ENCODE assay signal across 10 cellular contexts in the genomic region with DNA sequence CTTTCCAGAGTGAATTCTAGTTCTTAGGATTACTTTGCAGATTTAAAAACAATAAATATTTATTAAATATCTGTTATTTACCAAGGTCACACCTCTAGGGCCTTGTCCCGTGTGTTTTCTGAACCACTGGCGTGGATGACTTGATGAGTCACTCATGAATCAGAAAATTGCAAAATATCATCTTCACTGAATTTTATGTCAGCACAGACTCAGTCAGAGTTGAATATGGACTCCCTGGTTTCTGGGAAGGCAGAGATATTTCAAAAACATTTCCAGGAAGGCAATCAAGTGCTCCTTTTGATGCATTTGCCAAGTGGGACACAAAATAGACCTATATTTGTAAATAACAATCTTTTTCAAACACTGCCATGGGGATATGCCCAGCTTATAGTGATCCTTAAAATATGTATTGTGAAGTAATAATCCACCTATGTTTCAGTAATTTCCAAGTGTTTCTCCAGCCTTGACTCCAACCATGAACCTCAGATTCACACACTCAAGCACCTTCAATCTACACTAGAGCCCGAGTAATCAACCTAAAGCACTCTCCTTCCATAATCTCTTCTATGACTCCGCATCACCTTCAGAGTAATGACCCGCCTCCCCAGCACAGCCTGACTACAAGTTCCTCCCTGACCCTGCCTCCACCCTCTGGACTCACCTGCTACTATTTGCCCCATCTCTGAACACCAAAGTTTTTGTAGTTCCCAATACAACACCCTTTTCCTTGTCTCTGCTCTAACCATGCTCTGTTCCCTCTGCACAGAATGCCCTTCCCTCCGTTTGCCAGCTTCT. TPM values are rescaled to one million over a fixed set of nuclear protein-coding genes. Genes with fewer than 3 reads are reported as not detected.
DNase-seq lines count a peak whose midpoint lies in the region; ATAC-seq and TF ChIP-seq lines count a peak whose summit lies in the region.
"Had no signal": no experiment of that assay in that cellular context is flagged by ENCODE, and none has a peak within 500 bp of the region (broad histone marks: within the 10 kb centered on the region; RNA-seq: fewer than 3 reads in every experiment).

No MANE protein-coding gene starts in this region.

- DNase-seq in AG20443 (ENCODE audit: low spot score) (peak; percentile 83), LHCN-M2 (ENCODE audit: low read depth) (peak; percentile 77), breast epithelium (ENCODE audit: low spot score in 2 of 2) (no peak), non-pigmented ciliary epithelial cell (ENCODE audit: low read depth) (peak; percentile 14), T-cell (no peak), COLO668 (lab: John Stamatoyannopoulos, UW; ENCODE audit: unreplicated experiment) (no peak)
- DNase-seq: mesendoderm, NCI-H1417 treated with DMSO at 0.1 percent for 48 hours had no signal

- H3K36me3 Mint-ChIP-seq in T-cell: no peaks in the 10 kb centered on the region

- no peak overlapping the region for H3K27ac Mint-ChIP-seq in T-cell

- no peak for TF ChIP-seq CTCF in breast epithelium (IDR thresholded peaks at IDR 0.05)

- H3K36me3 ChIP-seq in breast epithelium: no peaks in the 10 kb centered on the region

- H3K4me3 Mint-ChIP-seq in T-cell: no peak overlapping the region

- POLR2A ChIA-PET in T-cell (lab: Charles Lee): no interaction called here

- no peaks in the 10 kb centered on the region for H3K4me1 ChIP-seq in breast epithelium

- TF ChIP-seq POLR2A in breast epithelium (IDR thresholded peaks at IDR 0.05): no peak

- intact Hi-C loops in breast epithelium (cut with DNase I; ENCODE audit: low total_unique reads): no loop called here

- H3K9me3 Mint-ChIP-seq in T-cell: no peaks in the 10 kb centered on the region

- H3K27me3 Mint-ChIP-seq in T-cell: peaks cover 0 to 2% of the 10 kb centered on the region in 2 donors

- H3K27me3 ChIP-seq in breast epithelium: no peaks in the 10 kb centered on the region

- CTCF ChIA-PET in T-cell (lab: Charles Lee): no interaction called here

- peaks cover 0 to 2% (median 0%) of the 10 kb centered on the region in 3 donors for H3K4me1 Mint-ChIP-seq in T-cell

- ATAC-seq in HG03139 (IDR thresholded peaks at IDR 0.05; ENCODE audit: unreplicated experiment) (no peak), T-cell (replicated peaks in 1 of 4) (no peak), GM18867 (IDR thresholded peaks at IDR 0.05; ENCODE audit: unreplicated experiment) (no peak)

- H3K9me3 ChIP-seq in breast epithelium: no peaks in the 10 kb centered on the region

- H3K4me3 ChIP-seq in breast epithelium: no peak overlapping the region

- H3K27ac ChIP-seq in breast epithelium: peak overlapping the region; percentile 15 to 86

RNA-seq across cellular contexts. Expression of gene DPH3, which starts 24.3 kb away (rescaled TPM):
- total RNA-seq in LHCN-M2 (2014; rRNA removed) (21.7 and 26.9 TPM in 2 replicates), breast epithelium (10 to 100 TPM; 17.7 to 33.6 (median 21.0) TPM), T-cell (10 to 100 TPM; 13.1 to 19.0 (median 14.4) TPM)
- 16.6 TPM for polyA plus RNA-seq in LHCN-M2 (2012)

RNA-seq across cellular contexts. Expression of gene OXNAD1, which starts 24.6 kb away (rescaled TPM):
- total RNA-seq in LHCN-M2 (2014; rRNA removed): 5.5 and 8.0 TPM in 2 replicates
- 2.7 TPM for polyA plus RNA-seq in LHCN-M2 (2012)
- 10 to 100 TPM; 13.1 to 22.8 (median 15.7) TPM for total RNA-seq in breast epithelium
- total RNA-seq in T-cell: 100 to 1,000 TPM in 3 of 5 donors, 10 to 100 TPM in 2; 78.5 to 218 (median 101) TPM

Comparison
In these comparisons a context has a peak if more than half of its experiments do, and no peak if none do; other contexts are left out.
1. DNase-seq: peak in AG20443 (single experiment), LHCN-M2 (single experiment) and non-pigmented ciliary epithelial cell (single experiment); none in breast epithelium (0 of 2), T-cell (0 of 34) and COLO668 (single experiment).